Comparison of ENCODE assay signal across 17 cellular contexts in genomic region chr14:55974046-55974582, GRCh38.
DNase-seq lines count a peak whose midpoint lies in the region; ATAC-seq, FAIRE-seq and TF ChIP-seq lines count a peak whose summit lies in the region.
"Had no signal": no experiment of that assay in that cellular context is flagged by ENCODE, and none has a peak within 500 bp of the region (broad histone marks: within the 10 kb centered on the region; RNA-seq: fewer than 3 reads in every experiment).

No MANE protein-coding gene starts in this region.

- no peaks in the 10 kb centered on the region for H3K79me2 ChIP-seq in astrocyte (ENCODE audit: insufficient read depth, low read length)
- H3K79me2 ChIP-seq in smooth muscle cell (ENCODE audit: low read depth), result no peaks in the 10 kb centered on the region
- no peaks in the 10 kb centered on the region for H3K79me2 ChIP-seq in GM23248 (ENCODE audit: insufficient read depth)

- no peak overlapping the region for H2BK20ac ChIP-seq in IMR-90 (ENCODE audit: low read depth, low read length)

- H4K5ac ChIP-seq in IMR-90 (ENCODE audit: low read depth, low read length), result no peak overlapping the region

- H3K18ac ChIP-seq in IMR-90 (ENCODE audit: low read depth, low read length), result no peak overlapping the region

- H3K27ac Mint-ChIP-seq in astrocyte (ENCODE audit: unreplicated experiment), result peak overlapping the region; percentile 91
- no peak overlapping the region for H3K27ac Mint-ChIP-seq in CD14-positive monocyte
- H3K27ac Mint-ChIP-seq: CD4-positive, alpha-beta memory T cell had no signal

- no peak overlapping the region for H2AK5ac ChIP-seq in IMR-90 (ENCODE audit: low read depth, low read length)

- H4K20me1 ChIP-seq in IMR-90 (ENCODE audit: insufficient read depth, low read length) (no peaks in the 10 kb centered on the region), astrocyte (ENCODE audit: insufficient read depth, low read length) (no peaks in the 10 kb centered on the region), smooth muscle cell (ENCODE audit: low read depth) (no peaks in the 10 kb centered on the region), GM23248 (ENCODE audit: insufficient read depth) (no peaks in the 10 kb centered on the region)

- no peak overlapping the region for H3K14ac ChIP-seq in IMR-90 (replicated peaks; ENCODE audit: low read depth, low read length)

- H3K9me3 ChIP-seq in IMR-90 (ENCODE audit: control insufficient read depth, insufficient read depth, low read length) (no peaks in the 10 kb centered on the region), astrocyte (ENCODE audit: insufficient read depth, low read depth, low read length) (no peaks in the 10 kb centered on the region), smooth muscle cell (replicated peaks; ENCODE audit: low read depth) (no peaks in the 10 kb centered on the region), GM23248 (ENCODE audit: low read depth) (no peaks in the 10 kb centered on the region)

- no peak overlapping the region for H2AK9ac ChIP-seq in IMR-90 (replicated peaks; ENCODE audit: low read depth, low read length, poor library complexity)

- no peak overlapping the region for H3K9ac ChIP-seq in IMR-90 (ENCODE audit: low read depth, low read length)
- H3K9ac ChIP-seq in astrocyte (ENCODE audit: low read length), result no peak overlapping the region
- H3K9ac ChIP-seq in smooth muscle cell (ENCODE audit: low read depth), result no peak overlapping the region
- H3K9ac ChIP-seq in GM23248, result no peak overlapping the region

- peaks cover 7% of the 10 kb centered on the region for H3K27me3 Mint-ChIP-seq in astrocyte (ENCODE audit: low read depth, unreplicated experiment)
- H3K27me3 Mint-ChIP-seq in CD14-positive monocyte (ENCODE audit: low read depth in 3 of 3), result peaks cover 0 to 3% (median 2%) of the 10 kb centered on the region in 3 donors

- H3K36me3 Mint-ChIP-seq in astrocyte (ENCODE audit: low read depth, unreplicated experiment), result peaks cover 2% of the 10 kb centered on the region
- no peaks in the 10 kb centered on the region for H3K36me3 Mint-ChIP-seq in CD14-positive monocyte
- H3K36me3 Mint-ChIP-seq: CD4-positive, alpha-beta memory T cell had no signal

- in situ Hi-C loops in IMR-90 (cut with MboI; ENCODE audit: low sequenced_read_pairs), result no loop called here
- in situ Hi-C loops in GM23248 (cut with MboI), result no loop called here

- no peaks in the 10 kb centered on the region for H3K9me2 ChIP-seq in GM23248 (ENCODE audit: insufficient read depth)

- intact Hi-C loops in IMR-90 (cut with micrococcal nuclease) (no loop called here), CD14-positive monocyte (cut with micrococcal nuclease) (no loop called here)

- H3F3A ChIP-seq in smooth muscle cell (ENCODE audit: low read depth), result no peaks in the 10 kb centered on the region
- H3F3A ChIP-seq in GM23248 (ENCODE audit: insufficient read depth), result no peaks in the 10 kb centered on the region

- dilution Hi-C loops in IMR-90 (cut with HindIII; ENCODE audit: low sequenced_read_pairs, unreplicated experiment), result no loop called here

- H3K4ac ChIP-seq in IMR-90 (ENCODE audit: low read depth, low read length), result no peak overlapping the region

- no peak overlapping the region for H3K4me3 Mint-ChIP-seq in astrocyte (ENCODE audit: unreplicated experiment)
- no peak overlapping the region for H3K4me3 Mint-ChIP-seq in CD14-positive monocyte
- H3K4me3 Mint-ChIP-seq: CD4-positive, alpha-beta memory T cell had no signal

- no peaks in the 10 kb centered on the region for H3K79me1 ChIP-seq in IMR-90 (ENCODE audit: low read depth in 1 of 2, low read length in 2 of 2)

- H3K4me1 Mint-ChIP-seq in astrocyte (ENCODE audit: low read depth, unreplicated experiment), result peaks cover 14% of the 10 kb centered on the region
- H3K4me1 Mint-ChIP-seq in CD14-positive monocyte, result no peaks in the 10 kb centered on the region
- H3K4me1 Mint-ChIP-seq: CD4-positive, alpha-beta memory T cell had no signal

- H3K27me3 ChIP-seq in IMR-90 (ENCODE audit: control insufficient read depth, insufficient read depth, low read length), result no peaks in the 10 kb centered on the region; the same call in 1 of the 2 replicates
- H3K27me3 ChIP-seq in astrocyte (ENCODE audit: insufficient read depth, low read length), result no peaks in the 10 kb centered on the region
- no peaks in the 10 kb centered on the region for H3K27me3 ChIP-seq in smooth muscle cell (ENCODE audit: low read depth)
- H3K27me3 ChIP-seq in GM23248 (replicated peaks; ENCODE audit: insufficient read depth), result no peaks in the 10 kb centered on the region

- BruUV-seq in IMR-90 (replicated peaks; lab: Mats Ljungman, UMichigan), result no TSS peak

- 50% methylated on average over 2 of the region's 2 CpGs; no CpG with 5 or more reads in 1 of the 2 experiments for WGBS in IMR-90 (ENCODE audit: extremely low coverage in 2 of 2, insufficient read length in 1 of 2), 2 experiments
- WGBS in smooth muscle cell (ENCODE audit: low lambda C conversion rate), result 31% methylated on average over 2 of the region's 2 CpGs
- 44% methylated on average over 2 of the region's 2 CpGs for WGBS in GM23248 (ENCODE audit: low coverage in 1 of 2, low lambda C conversion rate in 2 of 2, missing lambda C conversion rate in 2 of 2), 2 experiments

- CTCF ChIA-PET in IMR-90 (lab: Yijun Ruan, JAX), result interaction anchor here (1.4 kb wide), 1 partner anchor 366 kb away, joined by 5 read pairs; no protein-coding TSS in a partner anchor

- no peak for TF ChIP-seq RAD21 in IMR-90 (IDR thresholded peaks at IDR 0.05; ENCODE audit: low read length)

- no peak for DNase-seq in IMR-90
- peak; percentile 54 for DNase-seq in astrocyte (ENCODE audit: low read depth)
- DNase-seq in kidney tubule cell (ENCODE audit: low spot score), result peak; percentile 47
- no peak for DNase-seq in smooth muscle cell (lab: John Stamatoyannopoulos, UW; ENCODE audit: unreplicated experiment)
- no peak for DNase-seq in GM23248
- DNase-seq in CD14-positive monocyte (ENCODE audit: low spot score), result no peak
- DNase-seq in NCI-H1694 treated with DMSO at 0.1 percent for 48 hours (lab: John Stamatoyannopoulos, UW), result no peak
- DNase-seq in NCI-H524 treated with DMSO at 0.1 percent for 48 hours (lab: John Stamatoyannopoulos, UW), result no peak
- DNase-seq: CD4-positive, alpha-beta memory T cell; DMS79; KBM-7; MV-4-11; NCI-H146; NCI-H524; SHP77 treated with DMSO at 0.1 percent for 48 hours had no signal

- H3K9me3 Mint-ChIP-seq in astrocyte (ENCODE audit: unreplicated experiment), result no peaks in the 10 kb centered on the region
- peaks cover 0 to 2% (median 0%) of the 10 kb centered on the region in 7 donors for H3K9me3 Mint-ChIP-seq in CD14-positive monocyte

- POLR2A ChIA-PET in IMR-90 (lab: Charles Lee; ENCODE audit: unreplicated experiment), result no interaction called here

- H2BK15ac ChIP-seq in IMR-90 (ENCODE audit: low read depth, low read length), result no peak overlapping the region

- no peak overlapping the region for H3K23ac ChIP-seq in IMR-90 (ENCODE audit: low read depth, low read length)

- peak; percentile 29 for ATAC-seq in IMR-90 (ENCODE audit: low read depth)

- no peak overlapping the region for H3K27ac ChIP-seq in IMR-90 (ENCODE audit: insufficient read depth, low read length)
- no peak overlapping the region for H3K27ac ChIP-seq in astrocyte (ENCODE audit: low read depth, low read length)
- peak overlapping the region; percentile 60 for H3K27ac ChIP-seq in smooth muscle cell (ENCODE audit: low read depth)
- no peak overlapping the region for H3K27ac ChIP-seq in GM23248

- no peak overlapping the region for H2BK5ac ChIP-seq in IMR-90 (ENCODE audit: low read depth, low read length, poor library complexity, severe bottlenecking)

- no peak overlapping the region for H3K4me3 ChIP-seq in IMR-90 (ENCODE audit: insufficient read depth, low read depth, low read length)
- no peak overlapping the region for H3K4me3 ChIP-seq in astrocyte (ENCODE audit: insufficient read depth, low read depth, low read length)
- no peak overlapping the region for H3K4me3 ChIP-seq in smooth muscle cell
- H3K4me3 ChIP-seq in GM23248, result no peak overlapping the region

- FAIRE-seq in astrocyte (lab: Jason Lieb, UNC), result no peak
- FAIRE-seq: D721Med, RCC 7860 had no signal

- H4K91ac ChIP-seq in IMR-90 (ENCODE audit: insufficient read depth, low read depth, low read length), result no peak overlapping the region

- H3K4me2 ChIP-seq in IMR-90 (ENCODE audit: low read depth, low read length) (no peak overlapping the region), astrocyte (ENCODE audit: low read length) (no peak overlapping the region), smooth muscle cell (peak overlapping the region; percentile 56), GM23248 (ENCODE audit: unreplicated experiment) (no peak overlapping the region)

- H2BK120ac ChIP-seq in IMR-90 (ENCODE audit: low read depth, low read length), result no peak overlapping the region

- no peaks in the 10 kb centered on the region for H3K9me1 ChIP-seq in IMR-90 (ENCODE audit: insufficient read depth, low read length)

- H2AFZ ChIP-seq in IMR-90 (replicated peaks; ENCODE audit: low read length, poor library complexity) (no peak overlapping the region), astrocyte (ENCODE audit: low read depth, low read length) (no peak overlapping the region), smooth muscle cell (ENCODE audit: low read depth) (peak overlapping the region; percentile 62), GM23248 (no peak overlapping the region)

- H3K56ac ChIP-seq in IMR-90 (ENCODE audit: extremely low read depth, insufficient read depth, low read length), result no peak overlapping the region

- no peaks in the 10 kb centered on the region for H3K36me3 ChIP-seq in IMR-90 (ENCODE audit: control insufficient read depth, insufficient read depth, low read length)
- H3K36me3 ChIP-seq in astrocyte (ENCODE audit: insufficient read depth, low read length), result no peaks in the 10 kb centered on the region
- H3K36me3 ChIP-seq in smooth muscle cell (ENCODE audit: low read depth), result no peaks in the 10 kb centered on the region
- no peaks in the 10 kb centered on the region for H3K36me3 ChIP-seq in GM23248 (ENCODE audit: low read depth)

- no peaks in the 10 kb centered on the region for H3K4me1 ChIP-seq in IMR-90 (ENCODE audit: control insufficient read depth, insufficient read depth, low read length)
- no peaks in the 10 kb centered on the region for H3K4me1 ChIP-seq in astrocyte (ENCODE audit: insufficient read depth, low read length)
- H3K4me1 ChIP-seq in smooth muscle cell (ENCODE audit: low read depth), result no peaks in the 10 kb centered on the region
- H3K4me1 ChIP-seq in GM23248 (ENCODE audit: insufficient read depth), result no peaks in the 10 kb centered on the region

- no peak for TF ChIP-seq POLR2A in IMR-90 (IDR thresholded peaks at IDR 0.05; ENCODE audit: low read depth, low read length)

- TF ChIP-seq CTCF in IMR-90 (conservative IDR thresholded peaks at IDR 0.05; ENCODE audit: low read depth, low read length) (no peak), astrocyte (IDR thresholded peaks at IDR 0.05; ENCODE audit: insufficient read depth, low read depth, low read length) (no peak), smooth muscle cell (IDR thresholded peaks at IDR 0.05; ENCODE audit: borderline replicate concordance, insufficient read depth, poor library complexity, severe bottlenecking) (no peak), CD14-positive monocyte (IDR thresholded peaks at IDR 0.05) (no peak)

- H4K8ac ChIP-seq in IMR-90 (ENCODE audit: low read depth in 2 of 2, low read length in 2 of 2), result no peak overlapping the region

TF ChIP-seq in IMR-90, 13 proteins besides CTCF, POLR2A, EP300 and RAD21 (continues in another document):
- TF ChIP-seq FOS (IDR thresholded peaks at IDR 0.05; ENCODE audit: low read depth, low read length) (no peak), CEBPB (IDR thresholded peaks at IDR 0.05; ENCODE audit: low read depth, low read length) (no peak)

Comparison
In these comparisons a context has a peak if more than half of its experiments do, and no peak if none do; other contexts are left out.
1. DNase-seq: peak in astrocyte (single experiment) and kidney tubule cell (single experiment); none in IMR-90 (single experiment), smooth muscle cell (single experiment), GM23248 (single experiment), CD14-positive monocyte (single experiment), NCI-H1694 treated with DMSO at 0.1 percent for 48 hours (single experiment) and NCI-H524 treated with DMSO at 0.1 percent for 48 hours (single experiment).